9 cellular contexts compared by ENCODE assay signal in the genomic region with DNA sequence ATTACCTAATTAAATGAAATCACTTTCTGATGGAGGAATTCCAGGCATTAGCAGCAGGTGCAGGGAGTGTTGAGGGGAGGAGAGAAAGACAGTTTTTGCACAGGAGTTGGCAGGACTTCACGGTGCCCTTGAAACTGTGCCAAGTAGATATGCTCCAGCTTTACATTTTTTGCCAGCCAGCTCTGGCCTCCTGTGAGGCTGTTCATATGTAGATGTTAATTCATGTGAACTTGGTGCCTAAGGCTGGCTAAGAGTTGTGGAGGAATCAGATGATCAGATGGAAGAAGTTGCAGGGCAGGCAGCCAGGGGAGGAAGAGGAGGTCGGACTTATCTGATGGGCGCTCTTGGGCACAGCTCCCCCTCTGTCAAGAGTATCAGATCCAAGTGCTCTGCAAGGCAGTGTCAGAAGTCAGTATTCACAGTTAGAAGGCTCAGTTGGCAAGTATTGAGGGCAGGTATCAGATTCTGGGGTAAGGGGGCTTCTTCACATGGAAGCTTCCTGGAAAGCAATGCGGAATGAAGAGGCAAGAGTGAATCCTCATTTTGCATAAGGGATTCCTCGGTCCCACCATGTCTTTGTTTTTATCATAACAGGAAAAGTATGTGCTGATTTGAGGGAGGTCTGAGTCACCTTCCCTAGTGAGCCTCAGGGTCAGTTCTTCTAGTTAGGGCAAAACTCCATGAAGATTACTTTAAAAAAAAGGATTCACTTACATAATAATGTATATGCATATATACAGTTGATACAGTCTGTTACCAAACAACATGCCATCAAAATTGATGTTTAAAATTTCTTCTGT.
DNase-seq lines count a peak whose midpoint lies in the region; ATAC-seq and TF ChIP-seq lines count a peak whose summit lies in the region.
"Had no signal": no experiment of that assay in that cellular context is flagged by ENCODE, and none has a peak within 500 bp of the region (broad histone marks: within the 10 kb centered on the region; RNA-seq: fewer than 3 reads in every experiment).

No MANE protein-coding gene starts in this region.

- H3K27ac ChIP-seq in adrenal gland = peak overlapping the region in 4 of 5 donors; percentile 20 to 53 (median 40)

- in situ Hi-C loops in GM13977 (cut with MboI; ENCODE audit: low pct_unique_long_range_greater_than_20kb, low sequenced_read_pairs, unreplicated experiment) = no loop called here

- DNase-seq in DMS 273 (lab: John Stamatoyannopoulos, UW; ENCODE audit: unreplicated experiment) (peak; percentile 87), NCI-H1694 treated with DMSO at 0.1 percent for 48 hours (lab: John Stamatoyannopoulos, UW) (peak; percentile 88), adrenal gland (peak; percentile 25 to 78 (median 58)), iris pigment epithelial cell (ENCODE audit: low read depth) (peak; percentile 56), GM13977 (ENCODE audit: low spot score) (no peak)
- no peak for DNase-seq in stimulated activated CD4-positive, alpha-beta T cell treated with anti-CD3 and anti-CD28 coated beads, Interleukin-2, amount 100 ng/mL, for 48 hours

- WGBS in adrenal gland, 4 donors = 17 to 33% (median 30%) methylated on average over 5 of the region's 5 CpGs

- no peak overlapping the region for H3K4me3 ChIP-seq in adrenal gland
- H3K4me3 ChIP-seq: lung had no signal

- no peaks in the 10 kb centered on the region for H3K27me3 ChIP-seq in adrenal gland

- peaks cover 22 to 23% of the 10 kb centered on the region in 2 donors for H3K4me1 ChIP-seq in adrenal gland (replicated peaks in 1 of 2)

- ATAC-seq in HG02678 (IDR thresholded peaks at IDR 0.05; ENCODE audit: unreplicated experiment) (no peak), HG03039 (IDR thresholded peaks at IDR 0.05; ENCODE audit: unreplicated experiment) (no peak)

- H3K9me3 ChIP-seq in adrenal gland (replicated peaks in 1 of 3) = no peaks in the 10 kb centered on the region

- no peaks in the 10 kb centered on the region for H3K36me3 ChIP-seq in adrenal gland (replicated peaks in 1 of 2)

- TF ChIP-seq POLR2A in adrenal gland (IDR thresholded peaks at IDR 0.05) = no peak

- TF ChIP-seq CTCF in adrenal gland (IDR thresholded peaks at IDR 0.05) = no peak
- no peak for TF ChIP-seq CTCF in GM13977 (IDR thresholded peaks at IDR 0.05; ENCODE audit: extremely low read depth, insufficient read depth, missing control alignments)

- intact Hi-C loops in adrenal gland (cut with DNase I) = loop anchor here (5.0 to 10.0 kb wide), 2 partner anchors 63 to 205 kb away; no protein-coding TSS in a partner anchor

Comparison
In these comparisons a context has a peak if more than half of its experiments do, and no peak if none do; other contexts are left out.
1. DNase-seq: peak in DMS 273 (single experiment), NCI-H1694 treated with DMSO at 0.1 percent for 48 hours (single experiment), adrenal gland (7 of 7) and iris pigment epithelial cell (single experiment); none in GM13977 (single experiment) and stimulated activated CD4-positive, alpha-beta T cell treated with anti-CD3 and anti-CD28 coated beads, Interleukin-2, amount 100 ng/mL, for 48 hours (0 of 2).